In genomic region chr11:47186076-47186936, GRCh38 we compare ENCODE assay signal across 8 cellular contexts. TPM values are rescaled to one million over a fixed set of nuclear protein-coding genes. Genes with fewer than 3 reads are reported as not detected.
A peak's percentile ranks its signal among the peaks of the same experiment; 100 is the strongest.
DNase-seq lines count a peak whose midpoint lies in the region; ATAC-seq and TF ChIP-seq lines count a peak whose summit lies in the region.

Gene PACSIN3, minus strand, starts transcription at chr11:47186434. Its CDS starts 3,707 bp downstream, at chr11:47182727.

- H3K4me1 Mint-ChIP-seq in activated T-helper 1 cell treated with anti-CD3 and anti-CD28 coated beads, Interleukin-12 subunit alpha, Interleukin-12 subunit beta, Interleukin-2, Interleukin-4 antibody, amounts not matched to agents 30 ng/mL and 10 ng/mL and 1 ng/mL, durations not matched to agents 14 hours and 24 hours and 36 hours (ENCODE audit: low read depth), result no peaks in the 10 kb centered on the region
- H3K4me1 Mint-ChIP-seq in naive thymus-derived CD4-positive, alpha-beta T cell, result peaks cover 0 to 9% (median 5%) of the 10 kb centered on the region in 7 donors

- peak within 1 kb of the TSS; percentile 53 for H2AFZ ChIP-seq in fibroblast of lung (ENCODE audit: low read length)

- peak within 1 kb of the TSS; percentile 87 for H3K4me2 ChIP-seq in fibroblast of lung (ENCODE audit: extremely low read depth, insufficient read depth, low read length)

- H3K27me3 ChIP-seq in fibroblast of lung (ENCODE audit: control insufficient read depth, insufficient read depth, low read length), result peaks cover 2% of the 10 kb centered on the region
- H3K27me3 ChIP-seq in naive thymus-derived CD4-positive, alpha-beta T cell (ENCODE audit: control insufficient read depth in 2 of 2, insufficient read depth in 2 of 2, low read length in 2 of 2), result peaks cover 0 to 14% of the 10 kb centered on the region in 2 donors
- H3K27me3 ChIP-seq in upper lobe of right lung, result no peaks in the 10 kb centered on the region

- H3K4me1 ChIP-seq in fibroblast of lung (ENCODE audit: control insufficient read depth, extremely low read depth, insufficient read depth, low read length) (peaks cover 19% of the 10 kb centered on the region), upper lobe of right lung (peaks cover 37% of the 10 kb centered on the region)
- peaks cover 7 to 12% of the 10 kb centered on the region in 2 donors for H3K4me1 ChIP-seq in naive thymus-derived CD4-positive, alpha-beta T cell (ENCODE audit: control insufficient read depth in 2 of 2, insufficient read depth in 2 of 2, low read length in 2 of 2)

- CTCF ChIA-PET in naive thymus-derived CD4-positive, alpha-beta T cell (lab: Charles Lee), result interaction anchor here (0.7 to 0.8 kb wide), 4 partner anchors 10 to 73 kb away, joined by 3 to 4 read pairs (median 4); partner anchors contain the start of genes ARFGAP2 and DDB2

- H3K27me3 Mint-ChIP-seq in activated T-helper 1 cell treated with anti-CD3 and anti-CD28 coated beads, Interleukin-12 subunit alpha, Interleukin-12 subunit beta, Interleukin-2, Interleukin-4 antibody, amounts not matched to agents 30 ng/mL and 10 ng/mL and 1 ng/mL, durations not matched to agents 14 hours and 24 hours and 36 hours (ENCODE audit: insufficient read depth), result peaks cover 44% of the 10 kb centered on the region
- peaks cover 4 to 44% (median 13%) of the 10 kb centered on the region in 5 donors for H3K27me3 Mint-ChIP-seq in naive thymus-derived CD4-positive, alpha-beta T cell

- TF ChIP-seq CTCF in fibroblast of lung (conservative IDR thresholded peaks at IDR 0.05 in 1 of 2, IDR thresholded peaks at IDR 0.05 in 1 of 2; ENCODE audit: low read depth in 1 of 2, low read length in 2 of 2), result no peak
- TF ChIP-seq CTCF in upper lobe of right lung (IDR thresholded peaks at IDR 0.05), result no peak

- H3K27ac ChIP-seq in fibroblast of lung (ENCODE audit: insufficient read depth, low read length), result peak within 1 kb of the TSS; percentile 50
- no peak within 1 kb of the TSS for H3K27ac ChIP-seq in naive thymus-derived CD4-positive, alpha-beta T cell (ENCODE audit: low read depth, low read length)
- peak within 1 kb of the TSS; percentile 82 for H3K27ac ChIP-seq in upper lobe of right lung

- H3K9ac ChIP-seq in fibroblast of lung (ENCODE audit: insufficient read depth, low read length), result peak within 1 kb of the TSS; percentile 60

- peaks cover 3% of the 10 kb centered on the region for H3K36me3 Mint-ChIP-seq in activated T-helper 1 cell treated with anti-CD3 and anti-CD28 coated beads, Interleukin-12 subunit alpha, Interleukin-12 subunit beta, Interleukin-2, Interleukin-4 antibody, amounts not matched to agents 30 ng/mL and 10 ng/mL and 1 ng/mL, durations not matched to agents 14 hours and 24 hours and 36 hours (ENCODE audit: low read depth)
- no peaks in the 10 kb centered on the region for H3K36me3 Mint-ChIP-seq in naive thymus-derived CD4-positive, alpha-beta T cell

- peak within 1 kb of the TSS; percentile 79 for H3K4me3 Mint-ChIP-seq in activated T-helper 1 cell treated with anti-CD3 and anti-CD28 coated beads, Interleukin-12 subunit alpha, Interleukin-12 subunit beta, Interleukin-2, Interleukin-4 antibody, amounts not matched to agents 30 ng/mL and 10 ng/mL and 1 ng/mL, durations not matched to agents 14 hours and 24 hours and 36 hours
- H3K4me3 Mint-ChIP-seq in naive thymus-derived CD4-positive, alpha-beta T cell, result peak within 1 kb of the TSS; percentile 79 to 89 (median 82)

- H3K79me2 ChIP-seq in fibroblast of lung (ENCODE audit: control insufficient read depth, insufficient read depth, low read length), result no peaks in the 10 kb centered on the region

- no peaks in the 10 kb centered on the region for H3K9me3 Mint-ChIP-seq in activated T-helper 1 cell treated with anti-CD3 and anti-CD28 coated beads, Interleukin-12 subunit alpha, Interleukin-12 subunit beta, Interleukin-2, Interleukin-4 antibody, amounts not matched to agents 30 ng/mL and 10 ng/mL and 1 ng/mL, durations not matched to agents 14 hours and 24 hours and 36 hours
- H3K9me3 Mint-ChIP-seq in naive thymus-derived CD4-positive, alpha-beta T cell, result peaks cover 0 to 2% (median 0%) of the 10 kb centered on the region in 11 donors

- POLR2A ChIA-PET in naive thymus-derived CD4-positive, alpha-beta T cell (lab: Charles Lee), result interaction anchor here (0.9 to 2.4 kb wide), 6 partner anchors 7 to 85 kb away, joined by 3 to 13 read pairs (median 4); partner anchors contain the start of gene DDB2

- H4K20me1 ChIP-seq in fibroblast of lung (ENCODE audit: control insufficient read depth, extremely low read depth, insufficient read depth, low read length), result no peaks in the 10 kb centered on the region

- ATAC-seq in GM19452 (IDR thresholded peaks at IDR 0.05; ENCODE audit: unreplicated experiment) (peak; percentile 69), upper lobe of right lung (peak; percentile 76)
- ATAC-seq in naive thymus-derived CD4-positive, alpha-beta T cell, result peak; percentile 75

- peak; percentile 5 to 13 for DNase-seq in AML-193 (lab: John Stamatoyannopoulos, UW)
- peak; percentile 9 for DNase-seq in NCI-H1048 (lab: John Stamatoyannopoulos, UW)
- peak; percentile 29 for DNase-seq in activated T-helper 1 cell treated with anti-CD3 and anti-CD28 coated beads, Interleukin-12 subunit alpha, Interleukin-12 subunit beta, Interleukin-2, Interleukin-4 antibody, amounts not matched to agents 30 ng/mL and 10 ng/mL and 1 ng/mL, durations not matched to agents 14 hours and 24 hours and 36 hours (ENCODE audit: low spot score)
- peak; percentile 28 to 42 for DNase-seq in fibroblast of lung (ENCODE audit: low read depth in 2 of 2)
- DNase-seq in naive thymus-derived CD4-positive, alpha-beta T cell, result peak in 6 of 9 donors; percentile 22 to 66 (median 32)
- peak; percentile 83 for DNase-seq in upper lobe of right lung
- DNase-seq in putamen (ENCODE audit: low spot score), result no peak

- intact Hi-C loops in activated T-helper 1 cell treated with anti-CD3 and anti-CD28 coated beads, Interleukin-12 subunit alpha, Interleukin-12 subunit beta, Interleukin-2, Interleukin-4 antibody, amounts not matched to agents 30 ng/mL and 10 ng/mL and 1 ng/mL, durations not matched to agents 14 hours and 24 hours and 36 hours (cut with micrococcal nuclease), result loop anchor here (1.0 to 2.0 kb wide), 3 partner anchors 9 to 72 kb away; partner anchors contain the start of gene DDB2
- intact Hi-C loops in naive thymus-derived CD4-positive, alpha-beta T cell (cut with micrococcal nuclease), result loop anchor here (1.0 kb wide), 3 partner anchors 9 to 83 kb away; partner anchors contain the start of gene DDB2 (in 1 of the 2)
- intact Hi-C loops in upper lobe of right lung (cut with DNase I), result loop anchor here (10.0 kb wide), 1 partner anchor 168 kb away; the partner anchor contains the start of gene MYBPC3

- H3K36me3 ChIP-seq in fibroblast of lung (ENCODE audit: control insufficient read depth, insufficient read depth, low read length), result no peaks in the 10 kb centered on the region
- no peaks in the 10 kb centered on the region for H3K36me3 ChIP-seq in naive thymus-derived CD4-positive, alpha-beta T cell (ENCODE audit: control insufficient read depth in 2 of 3, insufficient read depth in 3 of 3, low read length in 3 of 3)
- H3K36me3 ChIP-seq in upper lobe of right lung, result no peaks in the 10 kb centered on the region

- H3K4me3 ChIP-seq in fibroblast of lung (replicated peaks in 1 of 4; ENCODE audit: control extremely low read depth in 1 of 4, insufficient read depth in 1 of 4, low read depth in 3 of 4, low read length in 4 of 4) (peak within 1 kb of the TSS; percentile 50 to 71 (median 61)), upper lobe of right lung (peak within 1 kb of the TSS; percentile 77)
- peak within 1 kb of the TSS; percentile 54 for H3K4me3 ChIP-seq in naive thymus-derived CD4-positive, alpha-beta T cell (ENCODE audit: low read length)

- H3K9me3 ChIP-seq in fibroblast of lung (ENCODE audit: control insufficient read depth, insufficient read depth, low read depth, low read length) (no peaks in the 10 kb centered on the region), upper lobe of right lung (no peaks in the 10 kb centered on the region)
- H3K9me3 ChIP-seq in naive thymus-derived CD4-positive, alpha-beta T cell (ENCODE audit: control insufficient read depth in 2 of 3, low read length in 3 of 3), result no peaks in the 10 kb centered on the region

- H3K27ac Mint-ChIP-seq in activated T-helper 1 cell treated with anti-CD3 and anti-CD28 coated beads, Interleukin-12 subunit alpha, Interleukin-12 subunit beta, Interleukin-2, Interleukin-4 antibody, amounts not matched to agents 30 ng/mL and 10 ng/mL and 1 ng/mL, durations not matched to agents 14 hours and 24 hours and 36 hours, result no peak within 1 kb of the TSS
- peak within 1 kb of the TSS in 4 of 9 donors; percentile 17 to 83 (median 27) for H3K27ac Mint-ChIP-seq in naive thymus-derived CD4-positive, alpha-beta T cell

RNA-seq across cellular contexts. Expression of gene PACSIN3, which starts in this region (rescaled TPM):
- total RNA-seq in activated T-helper 1 cell treated with anti-CD3 and anti-CD28 coated beads, Interleukin-12 subunit alpha, Interleukin-12 subunit beta, Interleukin-2, Interleukin-4 antibody, amounts not matched to agents 30 ng/mL and 10 ng/mL and 1 ng/mL, durations not matched to agents 14 hours and 24 hours and 36 hours, result 14.5 and 17.0 TPM in 2 replicates
- total RNA-seq in fibroblast of lung, result 19.8 and 20.0 TPM in 2 replicates
- polyA plus RNA-seq in fibroblast of lung, result 7.0 and 10.8 TPM in 2 replicates
- 14.2 and 18.4 TPM in 2 replicates for polyA plus RNA-seq in fibroblast of lung (2012)
- 6.6 and 16.7 TPM in 2 replicates for polyA minus RNA-seq in fibroblast of lung (ENCODE audit: low replicate concordance)
- 1 to 10 TPM in 1 of 5 experiments, under 1 TPM in 1, not detected in 3; 0.34 to 4.3 TPM for total RNA-seq in naive thymus-derived CD4-positive, alpha-beta T cell
- polyA plus RNA-seq in naive thymus-derived CD4-positive, alpha-beta T cell, result under 1 TPM in 1 of 2 donors, not detected in 1; 0.82 TPM
- total RNA-seq in upper lobe of right lung, result 36.9 TPM
